ENCODE assay signal across 15 cellular contexts in the genomic region with DNA sequence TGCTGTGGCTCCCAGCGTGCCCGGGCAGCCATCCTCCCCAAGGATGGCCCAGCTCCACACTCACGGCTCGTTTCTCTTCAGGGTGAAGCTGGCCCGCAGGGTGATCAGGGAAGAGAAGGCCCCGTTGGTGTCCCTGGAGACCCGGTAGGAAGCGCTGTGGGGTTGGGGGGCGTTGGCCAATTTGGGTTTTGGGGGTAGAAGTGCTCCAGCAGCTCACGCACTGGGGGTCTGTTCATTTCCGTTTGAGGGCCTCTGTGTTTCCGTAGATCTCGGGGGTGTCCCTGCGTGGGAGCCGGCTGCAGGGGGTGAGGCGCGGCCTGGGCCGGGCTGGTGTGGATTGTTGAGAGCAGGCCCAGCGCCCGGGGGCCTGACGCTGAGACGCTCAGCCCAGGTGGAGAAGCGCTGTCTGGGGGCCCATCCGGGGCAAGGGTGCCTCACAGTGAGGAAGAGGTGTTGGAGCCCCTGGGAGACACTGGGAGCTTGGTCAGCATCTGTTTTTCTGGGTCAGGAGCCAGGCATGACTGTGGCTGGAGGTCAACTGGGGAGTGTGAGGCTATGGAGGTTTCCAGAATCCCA. TPM values are rescaled to one million over a fixed set of nuclear protein-coding genes. Genes with fewer than 3 reads are reported as not detected.
DNase-seq lines count a peak whose midpoint lies in the region; ATAC-seq and TF ChIP-seq lines count a peak whose summit lies in the region.
"Had no signal": no experiment of that assay in that cellular context is flagged by ENCODE, and none has a peak within 500 bp of the region (broad histone marks: within the 10 kb centered on the region; RNA-seq: fewer than 3 reads in every experiment).

No MANE protein-coding gene starts in this region.

- H3K9me3 Mint-ChIP-seq in activated T-cell treated with anti-CD3 and anti-CD28 coated beads, Interleukin-2, amount 50 U/mL, for 24 hours: no peaks in the 10 kb centered on the region
- no peaks in the 10 kb centered on the region for H3K9me3 Mint-ChIP-seq in activated T-cell treated with anti-CD3 and anti-CD28 coated beads, Interleukin-2, amount 50 U/mL, for 72 hours
- H3K9me3 Mint-ChIP-seq in nephron progenitor cell: no peaks in the 10 kb centered on the region
- H3K9me3 Mint-ChIP-seq in Calu3 (ENCODE audit: low read depth, unreplicated experiment): no peaks in the 10 kb centered on the region

- CTCF ChIA-PET in Calu3 (lab: Charles Lee): no interaction called here

- intact Hi-C loops in esophagus squamous epithelium (cut with DNase I) (no loop called here), Calu3 (cut with micrococcal nuclease; ENCODE audit: unreplicated experiment) (no loop called here)

- H3K27ac ChIP-seq in esophagus squamous epithelium (peak overlapping the region; percentile 44 to 79 (median 73)), tibial nerve (peak overlapping the region in 3 of 4 donors; percentile 30 to 68 (median 56))
- H3K27ac ChIP-seq: A549, thyroid gland had no signal

- peak; percentile 14 for DNase-seq in activated T-cell treated with anti-CD3 and anti-CD28 coated beads, Interleukin-2, amount 50 U/mL, for 24 hours
- no peak for DNase-seq in activated T-cell treated with anti-CD3 and anti-CD28 coated beads, Interleukin-2, amount 50 U/mL, for 72 hours
- DNase-seq in esophagus squamous epithelium (lab: John Stamatoyannopoulos, UW) (no peak), nephron progenitor cell (peak; percentile 1), tibial nerve (ENCODE audit: low spot score in 2 of 2) (peak in 1 of 2 donors; percentile 23), Calu3 (no peak), NCI-H128 (lab: John Stamatoyannopoulos, UW; ENCODE audit: unreplicated experiment) (no peak)
- DNase-seq: DMS 273 treated with DMSO at 0.1 percent for 48 hours, NCI-H1092 treated with DMSO at 0.1 percent for 48 hours, NCI-H524, SHP77 had no signal

- BruUV-seq in Calu3 (replicated peaks; lab: Mats Ljungman, UMichigan): no TSS peak

- TF ChIP-seq EP300 in tibial nerve (IDR thresholded peaks at IDR 0.05): no peak

- no CpG with 5 or more reads among the region's 24 CpGs for WGBS in esophagus squamous epithelium, 2 donors
- 75 to 87% methylated on average over 20 to 24 of the region's 24 CpGs for WGBS in tibial nerve, 2 donors

- H3K4me1 ChIP-seq in esophagus squamous epithelium: peaks cover 0 to 37% (median 10%) of the 10 kb centered on the region in 3 donors
- H3K4me1 ChIP-seq in tibial nerve: peaks cover 0 to 32% (median 3%) of the 10 kb centered on the region in 4 donors
- H3K4me1 ChIP-seq: A549, HAP-1, thyroid gland had no signal

- H3K36me3 ChIP-seq in esophagus squamous epithelium (peaks cover 0 to 53% (median 0%) of the 10 kb centered on the region in 3 donors), tibial nerve (peaks cover 0 to 100% (median 0%) of the 10 kb centered on the region in 3 donors)

- H3K4me3 ChIP-seq in esophagus squamous epithelium (no peak overlapping the region), tibial nerve (no peak overlapping the region)
- H3K4me3 ChIP-seq: A549, HAP-1, thyroid gland had no signal

- H3K4me1 Mint-ChIP-seq in activated T-cell treated with anti-CD3 and anti-CD28 coated beads, Interleukin-2, amount 50 U/mL, for 24 hours (ENCODE audit: low read depth): no peaks in the 10 kb centered on the region
- peaks cover 7% of the 10 kb centered on the region for H3K4me1 Mint-ChIP-seq in activated T-cell treated with anti-CD3 and anti-CD28 coated beads, Interleukin-2, amount 50 U/mL, for 72 hours (ENCODE audit: low read depth)
- H3K4me1 Mint-ChIP-seq in nephron progenitor cell (peaks cover 11% of the 10 kb centered on the region), Calu3 (ENCODE audit: low read depth, unreplicated experiment) (no peaks in the 10 kb centered on the region)

- no peak for TF ChIP-seq POLR2A in esophagus squamous epithelium (IDR thresholded peaks at IDR 0.05)
- TF ChIP-seq POLR2A in tibial nerve (IDR thresholded peaks at IDR 0.05): no peak

- no peak for ATAC-seq in activated T-cell treated with anti-CD3 and anti-CD28 coated beads, Interleukin-2, amount 50 U/mL, for 72 hours (replicated peaks in 1 of 2)
- ATAC-seq in GM19467 (IDR thresholded peaks at IDR 0.05; ENCODE audit: unreplicated experiment): no peak
- ATAC-seq: A549 had no signal

- H3K4me3 Mint-ChIP-seq in activated T-cell treated with anti-CD3 and anti-CD28 coated beads, Interleukin-2, amount 50 U/mL, for 24 hours: no peak overlapping the region
- no peak overlapping the region for H3K4me3 Mint-ChIP-seq in activated T-cell treated with anti-CD3 and anti-CD28 coated beads, Interleukin-2, amount 50 U/mL, for 72 hours
- H3K4me3 Mint-ChIP-seq in nephron progenitor cell (no peak overlapping the region), Calu3 (ENCODE audit: low read depth, unreplicated experiment) (no peak overlapping the region)

- H3K36me3 Mint-ChIP-seq in activated T-cell treated with anti-CD3 and anti-CD28 coated beads, Interleukin-2, amount 50 U/mL, for 24 hours (ENCODE audit: low read depth): no peaks in the 10 kb centered on the region
- H3K36me3 Mint-ChIP-seq in activated T-cell treated with anti-CD3 and anti-CD28 coated beads, Interleukin-2, amount 50 U/mL, for 72 hours (ENCODE audit: insufficient read depth in 2 of 2): no peaks in the 10 kb centered on the region
- H3K36me3 Mint-ChIP-seq in nephron progenitor cell (ENCODE audit: low read depth) (peaks cover 10% of the 10 kb centered on the region), Calu3 (ENCODE audit: insufficient read depth, unreplicated experiment) (no peaks in the 10 kb centered on the region)

- H3K27ac Mint-ChIP-seq in activated T-cell treated with anti-CD3 and anti-CD28 coated beads, Interleukin-2, amount 50 U/mL, for 24 hours: no peak overlapping the region
- H3K27ac Mint-ChIP-seq in activated T-cell treated with anti-CD3 and anti-CD28 coated beads, Interleukin-2, amount 50 U/mL, for 72 hours: no peak overlapping the region
- no peak overlapping the region for H3K27ac Mint-ChIP-seq in nephron progenitor cell
- H3K27ac Mint-ChIP-seq in Calu3 (ENCODE audit: unreplicated experiment): no peak overlapping the region

- H3K27me3 Mint-ChIP-seq in activated T-cell treated with anti-CD3 and anti-CD28 coated beads, Interleukin-2, amount 50 U/mL, for 24 hours: no peaks in the 10 kb centered on the region
- H3K27me3 Mint-ChIP-seq in activated T-cell treated with anti-CD3 and anti-CD28 coated beads, Interleukin-2, amount 50 U/mL, for 72 hours (ENCODE audit: low read depth): no peaks in the 10 kb centered on the region
- no peaks in the 10 kb centered on the region for H3K27me3 Mint-ChIP-seq in nephron progenitor cell (ENCODE audit: low read depth, poor library complexity)
- H3K27me3 Mint-ChIP-seq in Calu3 (ENCODE audit: unreplicated experiment): no peaks in the 10 kb centered on the region

- no peaks in the 10 kb centered on the region for H3K9me3 ChIP-seq in esophagus squamous epithelium
- no peaks in the 10 kb centered on the region for H3K9me3 ChIP-seq in tibial nerve
- H3K9me3 ChIP-seq: A549, HAP-1, thyroid gland had no signal

- TF ChIP-seq CTCF in esophagus squamous epithelium (IDR thresholded peaks at IDR 0.05): no peak
- no peak for TF ChIP-seq CTCF in nephron progenitor cell (IDR thresholded peaks at IDR 0.05)
- no peak for TF ChIP-seq CTCF in tibial nerve (IDR thresholded peaks at IDR 0.05)
- no peak for TF ChIP-seq CTCF in Calu3 (IDR thresholded peaks at IDR 0.05; ENCODE audit: unreplicated experiment)

- H3K27me3 ChIP-seq in esophagus squamous epithelium (no peaks in the 10 kb centered on the region), tibial nerve (no peaks in the 10 kb centered on the region)
- H3K27me3 ChIP-seq: thyroid gland had no signal

RNA-seq across cellular contexts. Expression of gene COL6A1, which starts 12.6 kb away (rescaled TPM):
- total RNA-seq in activated T-cell treated with anti-CD3 and anti-CD28 coated beads, Interleukin-2, amount 50 U/mL, for 72 hours: 1 to 10 TPM; 1.7 to 2.8 TPM
- total RNA-seq in esophagus squamous epithelium (100 to 1,000 TPM in 1 of 4 donors, 10 to 100 TPM in 3; 25.0 to 242 (median 54.9) TPM), tibial nerve (100 to 1,000 TPM; 356 to 669 (median 427) TPM), Calu3 (2022) (17.8 and 18.5 TPM in 2 replicates)

Comparison
In these comparisons a context has a peak if more than half of its experiments do, and no peak if none do; other contexts are left out.
1. DNase-seq: peak in activated T-cell treated with anti-CD3 and anti-CD28 coated beads, Interleukin-2, amount 50 U/mL, for 24 hours (single experiment) and nephron progenitor cell (single experiment); none in activated T-cell treated with anti-CD3 and anti-CD28 coated beads, Interleukin-2, amount 50 U/mL, for 72 hours (0 of 2), esophagus squamous epithelium (single experiment), Calu3 (single experiment) and NCI-H128 (single experiment).